In genomic region chr13:27592865-27593264, GRCh38 we compare ENCODE assay signal across 24 cellular contexts. TPM values are rescaled to one million over a fixed set of nuclear protein-coding genes. Genes with fewer than 3 reads are reported as not detected.
A peak's percentile ranks its signal among the peaks of the same experiment; 100 is the strongest.
DNase-seq lines count a peak whose midpoint lies in the region; ATAC-seq and TF ChIP-seq lines count a peak whose summit lies in the region.
"Had no signal": no experiment of that assay in that cellular context is flagged by ENCODE, and none has a peak within 500 bp of the region (broad histone marks: within the 10 kb centered on the region; RNA-seq: fewer than 3 reads in every experiment).

No MANE protein-coding gene starts in this region.

- no peak overlapping the region for H2AFZ ChIP-seq in KMS-11 (ENCODE audit: low read depth)

- H3K4me3 Mint-ChIP-seq in memory B cell, result no peak overlapping the region
- H3K4me3 Mint-ChIP-seq: CD4-positive, alpha-beta T cell; HFFc6; T-helper 17 cell had no signal

- no peaks in the 10 kb centered on the region for H3K9me3 Mint-ChIP-seq in memory B cell
- H3K9me3 Mint-ChIP-seq: HFFc6 had no signal

- ATAC-seq in GM19452 (IDR thresholded peaks at IDR 0.05; ENCODE audit: unreplicated experiment) (peak; percentile 35), memory B cell (ENCODE audit: low read depth) (peak; percentile 80)
- ATAC-seq: A549, T-helper 17 cell had no signal

- TF ChIP-seq CTCF in GM12865 (IDR thresholded peaks at IDR 0.05; ENCODE audit: insufficient read depth, low read depth, low read length, missing control alignments) (no peak), KMS-11 (conservative IDR thresholded peaks at IDR 0.05; ENCODE audit: low read depth, low read length) (no peak), tibial nerve (IDR thresholded peaks at IDR 0.05) (no peak)

- H3K27me3 ChIP-seq in KMS-11 (ENCODE audit: insufficient read depth, low read depth) (no peaks in the 10 kb centered on the region), tibial nerve (no peaks in the 10 kb centered on the region)
- H3K27me3 ChIP-seq: BLaER1 had no signal

- H3K27ac Mint-ChIP-seq in memory B cell, result no peak overlapping the region
- H3K27ac Mint-ChIP-seq: CD4-positive, alpha-beta T cell; HFFc6; T-helper 17 cell had no signal

- TF ChIP-seq POLR2A in tibial nerve (IDR thresholded peaks at IDR 0.05), result no peak

- no peaks in the 10 kb centered on the region for H3K9me3 ChIP-seq in tibial nerve
- H3K9me3 ChIP-seq: A549 had no signal

- H3K27ac ChIP-seq in KMS-11, result peak overlapping the region; percentile 46
- no peak overlapping the region for H3K27ac ChIP-seq in tibial nerve
- H3K27ac ChIP-seq: A549, BLaER1 had no signal

- no peaks in the 10 kb centered on the region for H3K36me3 Mint-ChIP-seq in memory B cell

- H4K20me1 ChIP-seq in KMS-11 (ENCODE audit: insufficient read depth), result no peaks in the 10 kb centered on the region

- H3K27me3 Mint-ChIP-seq in memory B cell, result no peaks in the 10 kb centered on the region
- H3K27me3 Mint-ChIP-seq: CD4-positive, alpha-beta T cell; T-helper 17 cell had no signal

- H3K4me1 ChIP-seq in KMS-11 (ENCODE audit: low read depth, poor library complexity, severe bottlenecking) (peaks cover 65% of the 10 kb centered on the region), tibial nerve (peaks cover 0 to 13% (median 6%) of the 10 kb centered on the region in 4 donors)
- H3K4me1 ChIP-seq: A549 had no signal

- H3K4me3 ChIP-seq in GM12865 (ENCODE audit: low read depth, low read length) (no peak overlapping the region), KMS-11 (IDR thresholded peaks at IDR 0.05; ENCODE audit: insufficient read depth, low read depth, low read length) (no peak overlapping the region), tibial nerve (no peak overlapping the region)
- H3K4me3 ChIP-seq: A549, BLaER1 had no signal

- peak; percentile 4 for DNase-seq in GM12865 (ENCODE audit: low read depth)
- no peak for DNase-seq in memory B cell (ENCODE audit: low spot score in 2 of 2)
- no peak for DNase-seq in tibial nerve (ENCODE audit: low spot score in 2 of 2)
- no peak for DNase-seq in NCI-H1417 treated with DMSO at 0.1 percent for 48 hours (lab: John Stamatoyannopoulos, UW)
- no peak for DNase-seq in T1000 (lab: John Stamatoyannopoulos, UW)
- no peak for DNase-seq in T-helper 1 cell
- DNase-seq: CD4-positive, alpha-beta T cell; COR-L47; DMS 273 treated with DMSO at 0.1 percent for 48 hours; DND-41; H7; HFFc6; KG1; NCI-H1105; NCI-H2029 treated with DMSO at 0.1 percent for 48 hours; NCI-H226; NCI-H524; NCI-H774; Right ventricle myocardium superior; T-helper 17 cell had no signal

- H3K79me2 ChIP-seq in KMS-11 (ENCODE audit: insufficient read depth, low read depth), result peaks cover 23% of the 10 kb centered on the region; the same call in 1 of the 2 replicates

- peak overlapping the region; percentile 40 for H3K4me2 ChIP-seq in KMS-11
- H3K4me2 ChIP-seq: A549, BLaER1 had no signal

- no peaks in the 10 kb centered on the region for H3K4me1 Mint-ChIP-seq in memory B cell
- H3K4me1 Mint-ChIP-seq: T-helper 17 cell had no signal

- no peak overlapping the region for H3K9ac ChIP-seq in KMS-11
- H3K9ac ChIP-seq: BLaER1 had no signal

- TF ChIP-seq EP300 in tibial nerve (IDR thresholded peaks at IDR 0.05), result no peak

- no peaks in the 10 kb centered on the region for H3K36me3 ChIP-seq in KMS-11 (ENCODE audit: insufficient read depth)
- H3K36me3 ChIP-seq in tibial nerve, result no peaks in the 10 kb centered on the region
- H3K36me3 ChIP-seq: BLaER1 had no signal

RNA-seq across cellular contexts. Expression of gene LNX2, which starts 27.5 kb away (rescaled TPM):
- total RNA-seq in tibial nerve, result 1 to 10 TPM; 4.6 to 7.3 (median 6.7) TPM

RNA-seq across cellular contexts. Expression of gene POLR1D, which starts 28.8 kb away (rescaled TPM):
- total RNA-seq in tibial nerve, result 10 to 100 TPM; 63.8 to 81.5 (median 73.3) TPM
